ENCODE assay signal across 14 cellular contexts in genomic region chr22:28629420-28630184, GRCh38. TPM values are rescaled to one million over a fixed set of nuclear protein-coding genes. Genes with fewer than 3 reads are reported as not detected.
A peak's percentile ranks its signal among the peaks of the same experiment; 100 is the strongest.
DNase-seq lines count a peak whose midpoint lies in the region; ATAC-seq and TF ChIP-seq lines count a peak whose summit lies in the region.
"Had no signal": no experiment of that assay in that cellular context is flagged by ENCODE, and none has a peak within 500 bp of the region (broad histone marks: within the 10 kb centered on the region; RNA-seq: fewer than 3 reads in every experiment).

No MANE protein-coding gene starts in this region.

- TF ChIP-seq CTCF in HEK293 (tag by site-specific recombination; IDR thresholded peaks at IDR 0.05): no peak
- no peak for TF ChIP-seq CTCF in fibroblast of villous mesenchyme (IDR thresholded peaks at IDR 0.05; ENCODE audit: insufficient read depth, low read depth, low read length)
- TF ChIP-seq CTCF in foreskin keratinocyte (conservative IDR thresholded peaks at IDR 0.05): no peak

- H3K36me3 ChIP-seq in HEK293 (ENCODE audit: control insufficient read depth in 2 of 2, insufficient read depth in 1 of 2, low read length in 2 of 2): peaks cover 0 to 4% of the 10 kb centered on the region in 2 experiments; a peak in 2 of 3 replicates

- in situ Hi-C loops in ACHN (cut with HindIII; ENCODE audit: low pct_ligation_motif_present, low pct_unique_long_range_greater_than_20kb, low sequenced_read_pairs): no loop called here

- no peaks in the 10 kb centered on the region for H3K9me3 ChIP-seq in HEK293 (ENCODE audit: control insufficient read depth, insufficient read depth, low read depth, low read length)
- H3K9me3 ChIP-seq: gastroesophageal sphincter, psoas muscle had no signal

- POLR2A ChIA-PET in HEK293 (lab: Yijun Ruan, JAX): no interaction called here

- no peak overlapping the region for H3K4me3 ChIP-seq in HEK293 (ENCODE audit: low read depth, low read length)
- no peak overlapping the region for H3K4me3 ChIP-seq in fibroblast of villous mesenchyme (ENCODE audit: low read depth, low read length)
- H3K4me3 ChIP-seq: gastroesophageal sphincter, psoas muscle had no signal

- no peak overlapping the region; the same call in 1 of the 2 replicates for H3K27ac ChIP-seq in HEK293 (ENCODE audit: extremely low read depth, low read depth, low read length)
- no peak overlapping the region for H3K27ac ChIP-seq in foreskin keratinocyte
- H3K27ac ChIP-seq: gastroesophageal sphincter, psoas muscle had no signal

- CTCF ChIA-PET in HEK293 (lab: Yijun Ruan, JAX): no interaction called here

- no peak for ATAC-seq in foreskin keratinocyte
- no peak for ATAC-seq in HG03571 (IDR thresholded peaks at IDR 0.05; ENCODE audit: unreplicated experiment)
- ATAC-seq: gastroesophageal sphincter, psoas muscle had no signal

- DNase-seq in ACHN (peak; percentile 0), NCI-H82 treated with DMSO at 0.1 percent for 48 hours (lab: John Stamatoyannopoulos, UW; ENCODE audit: unreplicated experiment) (peak; percentile 78), fibroblast of villous mesenchyme (ENCODE audit: low read depth) (peak; percentile 11), LoVo (ENCODE audit: low spot score) (no peak), Ammon's horn (ENCODE audit: low spot score) (no peak), foreskin keratinocyte (no peak)
- DNase-seq: anterior cingulate cortex; effector CD8-positive, alpha-beta T cell; kidney; NCI-H2081 treated with DMSO at 0.1 percent for 48 hours; psoas muscle had no signal

- H3K4me1 ChIP-seq in HEK293 (ENCODE audit: control insufficient read depth, insufficient read depth, low read length): 0 out of 2 replicates have a peak, but pooled peaks cover 6% of the 10 kb centered on the region
- no peaks in the 10 kb centered on the region for H3K4me1 ChIP-seq in foreskin keratinocyte
- H3K4me1 ChIP-seq: gastroesophageal sphincter, psoas muscle had no signal

- no peaks in the 10 kb centered on the region for H3K27me3 ChIP-seq in foreskin keratinocyte
- H3K27me3 ChIP-seq: gastroesophageal sphincter had no signal

TF ChIP-seq in HEK293, 187 proteins besides CTCF, POLR2A, EP300 and RAD21:
- TF ChIP-seq ZNF677 (tag by site-specific recombination; IDR thresholded peaks at IDR 0.05): no peak
- peak; percentile 55; the same call in 1 of the 2 replicates for TF ChIP-seq ZNF664 (tag by site-specific recombination; IDR thresholded peaks at IDR 0.05)
- no peak for TF ChIP-seq ZNF654 (tag by site-specific recombination; IDR thresholded peaks at IDR 0.05; ENCODE audit: low read depth)
- TF ChIP-seq ZBTB17 (tag by site-specific recombination; IDR thresholded peaks at IDR 0.05): peak; percentile 45
- peak; percentile 60 for TF ChIP-seq GLIS1 (tag by site-specific recombination; IDR thresholded peaks at IDR 0.05)
- TF ChIP-seq ZNF398 (tag by site-specific recombination; IDR thresholded peaks at IDR 0.05): peak; percentile 78
- 0 out of 2 replicates have a peak, but pooled peaks have one; percentile 36 for TF ChIP-seq ZNF660 (tag by site-specific recombination; IDR thresholded peaks at IDR 0.05)
- TF ChIP-seq, protein P1, sequence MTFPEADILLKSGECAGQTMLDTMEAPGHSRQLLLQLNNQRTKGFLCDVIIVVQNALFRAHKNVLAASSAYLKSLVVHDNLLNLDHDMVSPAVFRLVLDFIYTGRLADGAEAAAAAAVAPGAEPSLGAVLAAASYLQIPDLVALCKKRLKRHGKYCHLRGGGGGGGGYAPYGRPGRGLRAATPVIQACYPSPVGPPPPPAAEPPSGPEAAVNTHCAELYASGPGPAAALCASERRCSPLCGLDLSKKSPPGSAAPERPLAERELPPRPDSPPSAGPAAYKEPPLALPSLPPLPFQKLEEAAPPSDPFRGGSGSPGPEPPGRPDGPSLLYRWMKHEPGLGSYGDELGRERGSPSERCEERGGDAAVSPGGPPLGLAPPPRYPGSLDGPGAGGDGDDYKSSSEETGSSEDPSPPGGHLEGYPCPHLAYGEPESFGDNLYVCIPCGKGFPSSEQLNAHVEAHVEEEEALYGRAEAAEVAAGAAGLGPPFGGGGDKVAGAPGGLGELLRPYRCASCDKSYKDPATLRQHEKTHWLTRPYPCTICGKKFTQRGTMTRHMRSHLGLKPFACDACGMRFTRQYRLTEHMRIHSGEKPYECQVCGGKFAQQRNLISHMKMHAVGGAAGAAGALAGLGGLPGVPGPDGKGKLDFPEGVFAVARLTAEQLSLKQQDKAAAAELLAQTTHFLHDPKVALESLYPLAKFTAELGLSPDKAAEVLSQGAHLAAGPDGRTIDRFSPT (tag by site-specific recombination; IDR thresholded peaks at IDR 0.05): no peak
- 0 out of 2 replicates have a peak, but pooled peaks have one; percentile 23 for TF ChIP-seq SP7 (tag by site-specific recombination; IDR thresholded peaks at IDR 0.05)
- peak; percentile 92 for TF ChIP-seq MZF1 (tag by site-specific recombination; IDR thresholded peaks at IDR 0.05; ENCODE audit: borderline replicate concordance)
- TF ChIP-seq ZNF626 (tag by site-specific recombination; IDR thresholded peaks at IDR 0.05): no peak
- TF ChIP-seq IKZF3 (tag by site-specific recombination; IDR thresholded peaks at IDR 0.05): 0 out of 2 replicates have a peak, but pooled peaks have one; percentile 42
- TF ChIP-seq ZNF600 (tag by site-specific recombination; IDR thresholded peaks at IDR 0.05): no peak
- TF ChIP-seq, protein P2, sequence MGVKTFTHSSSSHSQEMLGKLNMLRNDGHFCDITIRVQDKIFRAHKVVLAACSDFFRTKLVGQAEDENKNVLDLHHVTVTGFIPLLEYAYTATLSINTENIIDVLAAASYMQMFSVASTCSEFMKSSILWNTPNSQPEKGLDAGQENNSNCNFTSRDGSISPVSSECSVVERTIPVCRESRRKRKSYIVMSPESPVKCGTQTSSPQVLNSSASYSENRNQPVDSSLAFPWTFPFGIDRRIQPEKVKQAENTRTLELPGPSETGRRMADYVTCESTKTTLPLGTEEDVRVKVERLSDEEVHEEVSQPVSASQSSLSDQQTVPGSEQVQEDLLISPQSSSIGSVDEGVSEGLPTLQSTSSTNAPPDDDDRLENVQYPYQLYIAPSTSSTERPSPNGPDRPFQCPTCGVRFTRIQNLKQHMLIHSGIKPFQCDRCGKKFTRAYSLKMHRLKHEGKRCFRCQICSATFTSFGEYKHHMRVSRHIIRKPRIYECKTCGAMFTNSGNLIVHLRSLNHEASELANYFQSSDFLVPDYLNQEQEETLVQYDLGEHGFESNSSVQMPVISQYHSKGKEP (tag by site-specific recombination; IDR thresholded peaks at IDR 0.05): peak; percentile 40; the same call in 1 of the 2 replicates
- TF ChIP-seq ZNF792 (tag by site-specific recombination; IDR thresholded peaks at IDR 0.05): no peak
- no peak for TF ChIP-seq ZNF777 (tag by site-specific recombination; IDR thresholded peaks at IDR 0.05; ENCODE audit: borderline replicate concordance)
- TF ChIP-seq, protein P3, sequence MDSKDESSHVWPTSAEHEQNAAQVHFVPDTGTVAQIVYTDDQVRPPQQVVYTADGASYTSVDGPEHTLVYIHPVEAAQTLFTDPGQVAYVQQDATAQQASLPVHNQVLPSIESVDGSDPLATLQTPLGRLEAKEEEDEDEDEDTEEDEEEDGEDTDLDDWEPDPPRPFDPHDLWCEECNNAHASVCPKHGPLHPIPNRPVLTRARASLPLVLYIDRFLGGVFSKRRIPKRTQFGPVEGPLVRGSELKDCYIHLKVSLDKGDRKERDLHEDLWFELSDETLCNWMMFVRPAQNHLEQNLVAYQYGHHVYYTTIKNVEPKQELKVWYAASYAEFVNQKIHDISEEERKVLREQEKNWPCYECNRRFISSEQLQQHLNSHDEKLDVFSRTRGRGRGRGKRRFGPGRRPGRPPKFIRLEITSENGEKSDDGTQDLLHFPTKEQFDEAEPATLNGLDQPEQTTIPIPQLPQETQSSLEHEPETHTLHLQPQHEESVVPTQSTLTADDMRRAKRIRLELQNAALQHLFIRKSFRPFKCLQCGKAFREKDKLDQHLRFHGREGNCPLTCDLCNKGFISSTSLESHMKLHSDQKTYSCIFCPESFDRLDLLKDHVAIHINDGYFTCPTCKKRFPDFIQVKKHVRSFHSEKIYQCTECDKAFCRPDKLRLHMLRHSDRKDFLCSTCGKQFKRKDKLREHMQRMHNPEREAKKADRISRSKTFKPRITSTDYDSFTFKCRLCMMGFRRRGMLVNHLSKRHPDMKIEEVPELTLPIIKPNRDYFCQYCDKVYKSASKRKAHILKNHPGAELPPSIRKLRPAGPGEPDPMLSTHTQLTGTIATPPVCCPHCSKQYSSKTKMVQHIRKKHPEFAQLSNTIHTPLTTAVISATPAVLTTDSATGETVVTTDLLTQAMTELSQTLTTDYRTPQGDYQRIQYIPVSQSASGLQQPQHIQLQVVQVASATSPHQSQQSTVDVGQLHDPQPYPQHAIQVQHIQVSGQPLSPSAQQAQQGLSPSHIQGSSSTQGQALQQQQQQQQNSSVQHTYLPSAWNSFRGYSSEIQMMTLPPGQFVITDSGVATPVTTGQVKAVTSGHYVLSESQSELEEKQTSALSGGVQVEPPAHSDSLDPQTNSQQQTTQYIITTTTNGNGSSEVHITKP (tag by site-specific recombination; IDR thresholded peaks at IDR 0.05): peak; percentile 65

RNA-seq across cellular contexts. Expression of gene TTC28, which starts 50.0 kb away (rescaled TPM):
- total RNA-seq in fibroblast of villous mesenchyme: 23.3 and 27.4 TPM in 2 replicates
- total RNA-seq in foreskin keratinocyte: 4.7 and 5.3 TPM in 2 replicates
- 0.52 and 0.60 TPM in 2 replicates for polyA plus RNA-seq in foreskin keratinocyte

Comparison
In these comparisons a context has a peak if more than half of its experiments do, and no peak if none do; other contexts are left out.
1. DNase-seq: peak in ACHN (single experiment), NCI-H82 treated with DMSO at 0.1 percent for 48 hours (single experiment) and fibroblast of villous mesenchyme (single experiment); none in LoVo (single experiment), Ammon's horn (single experiment) and foreskin keratinocyte (0 of 2).